ENCODE assay signal across 14 cellular contexts in the genomic region with DNA sequence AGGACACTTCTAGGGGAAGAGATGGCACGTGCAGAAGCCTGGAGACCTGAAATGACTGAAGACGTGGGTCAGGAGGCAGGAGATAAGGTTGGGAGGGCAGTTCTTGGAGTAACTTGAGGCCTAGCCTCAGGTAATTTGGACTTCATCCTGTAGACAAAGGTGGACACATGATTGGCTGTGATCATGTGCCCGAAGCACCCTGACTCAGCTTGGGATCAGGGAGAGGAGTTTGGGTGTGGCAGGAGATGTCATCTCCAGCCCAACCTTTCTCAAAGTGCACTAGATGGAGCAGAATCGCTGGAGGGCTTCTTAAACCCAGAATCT. TPM values are rescaled to one million over a fixed set of nuclear protein-coding genes. Genes with fewer than 3 reads are reported as not detected.
DNase-seq lines count a peak whose midpoint lies in the region; ATAC-seq and TF ChIP-seq lines count a peak whose summit lies in the region.
"Had no signal": no experiment of that assay in that cellular context is flagged by ENCODE, and none has a peak within 500 bp of the region (broad histone marks: within the 10 kb centered on the region; RNA-seq: fewer than 3 reads in every experiment).

No MANE protein-coding gene starts in this region.

- CTCF ChIA-PET in T-cell (lab: Charles Lee), result no interaction called here

- H3K4me2 ChIP-seq in smooth muscle cell, result peak overlapping the region; percentile 97

- no peaks in the 10 kb centered on the region for H3K9me3 ChIP-seq in smooth muscle cell (replicated peaks; ENCODE audit: low read depth)
- H3K9me3 ChIP-seq: BE2C, esophagus muscularis mucosa, prostate gland, uterus had no signal

- H3K4me1 Mint-ChIP-seq in T-cell (peaks cover 37 to 52% (median 43%) of the 10 kb centered on the region in 3 donors), immature natural killer cell (peaks cover 44 to 47% of the 10 kb centered on the region in 2 donors)

- H3K79me2 ChIP-seq in smooth muscle cell (ENCODE audit: low read depth), result peaks cover 4% of the 10 kb centered on the region

- no peak overlapping the region for H3K4me3 ChIP-seq in smooth muscle cell

- H3K9me3 Mint-ChIP-seq in T-cell (no peaks in the 10 kb centered on the region), immature natural killer cell (no peaks in the 10 kb centered on the region)

- H3K27me3 Mint-ChIP-seq in T-cell, result no peaks in the 10 kb centered on the region
- H3K27me3 Mint-ChIP-seq in immature natural killer cell (ENCODE audit: low read depth in 3 of 3), result peaks cover 4 to 10% (median 5%) of the 10 kb centered on the region in 3 donors

- H3K27ac Mint-ChIP-seq in T-cell (peak overlapping the region; percentile 7 to 75), immature natural killer cell (peak overlapping the region in 3 of 6 donors; percentile 17 to 83 (median 73))

- peak overlapping the region; percentile 77 to 94 (median 86) for H3K4me3 Mint-ChIP-seq in T-cell
- H3K4me3 Mint-ChIP-seq in immature natural killer cell, result peak overlapping the region; percentile 75 to 88 (median 79)

- WGBS in smooth muscle cell (ENCODE audit: low lambda C conversion rate), result 90% methylated on average over 4 of the region's 4 CpGs

- no peak for ATAC-seq in T-cell (replicated peaks in 1 of 4)
- no peak for ATAC-seq in GM19328 (IDR thresholded peaks at IDR 0.05; ENCODE audit: unreplicated experiment)

- TF ChIP-seq CTCF in smooth muscle cell (IDR thresholded peaks at IDR 0.05; ENCODE audit: borderline replicate concordance, insufficient read depth, poor library complexity, severe bottlenecking), result no peak

- H3F3A ChIP-seq in smooth muscle cell (ENCODE audit: low read depth), result no peaks in the 10 kb centered on the region

- no peak overlapping the region for H3K27ac ChIP-seq in smooth muscle cell (ENCODE audit: low read depth)

- H3K36me3 Mint-ChIP-seq in T-cell, result peaks cover 13% of the 10 kb centered on the region
- peaks cover 0 to 4% (median 3%) of the 10 kb centered on the region in 3 donors for H3K36me3 Mint-ChIP-seq in immature natural killer cell

- H4K20me1 ChIP-seq in smooth muscle cell (ENCODE audit: low read depth), result peaks cover 37% of the 10 kb centered on the region

- H2AFZ ChIP-seq in smooth muscle cell (ENCODE audit: low read depth), result no peak overlapping the region

- DNase-seq in activated effector memory CD4-positive, alpha-beta T cell treated with anti-CD3 and anti-CD28 coated beads, Interleukin-2, amount 50 U/mL, for 16 hours, result peak; percentile 38
- no peak for DNase-seq in activated effector memory CD4-positive, alpha-beta T cell treated with Interleukin-2 at 50 U/mL for 16 hours
- DNase-seq in T-cell, result no peak
- no peak for DNase-seq in immature natural killer cell
- DNase-seq in smooth muscle cell (lab: John Stamatoyannopoulos, UW; ENCODE audit: unreplicated experiment), result no peak
- no peak for DNase-seq in COLO668 (lab: John Stamatoyannopoulos, UW; ENCODE audit: unreplicated experiment)
- no peak for DNase-seq in activated CD4-positive, CD25-positive, alpha-beta regulatory T cell treated with anti-CD3 and anti-CD28 coated beads, Interleukin-2, amount 50 U/mL, for 72 hours
- DNase-seq: activated CD4-positive, alpha-beta T cell treated with anti-CD3 and anti-CD28 coated beads for 1 hour; BE2C; NCI-H187; uterus had no signal

- no peaks in the 10 kb centered on the region for H3K27me3 ChIP-seq in smooth muscle cell (ENCODE audit: low read depth)
- H3K27me3 ChIP-seq: BE2C, esophagus muscularis mucosa, uterus had no signal

- no peaks in the 10 kb centered on the region for H3K36me3 ChIP-seq in smooth muscle cell (ENCODE audit: low read depth)
- H3K36me3 ChIP-seq: BE2C, prostate gland, uterus had no signal

- no peak overlapping the region for H3K9ac ChIP-seq in smooth muscle cell (ENCODE audit: low read depth)

- peaks cover 3% of the 10 kb centered on the region for H3K4me1 ChIP-seq in smooth muscle cell (ENCODE audit: low read depth)
- H3K4me1 ChIP-seq: BE2C had no signal

- POLR2A ChIA-PET in T-cell (lab: Charles Lee), result no interaction called here

RNA-seq across cellular contexts. Expression of a gene that starts 1.5 kb away (rescaled TPM):
- total RNA-seq in T-cell (1 to 10 TPM; 3.5 to 8.1 (median 7.1) TPM), smooth muscle cell (13.4 and 23.9 TPM in 2 replicates)
- polyA plus RNA-seq in immature natural killer cell (10 to 100 TPM in 1 of 3 donors, 1 to 10 TPM in 2; 2.4 to 10.2 (median 3.3) TPM), smooth muscle cell (20.4 and 21.9 TPM in 2 replicates)

RNA-seq across cellular contexts. Expression of a gene that starts 1.7 kb away (rescaled TPM):
- total RNA-seq in T-cell (10 to 100 TPM; 20.8 to 35.4 (median 32.0) TPM), smooth muscle cell (67.5 and 79.6 TPM in 2 replicates)
- polyA plus RNA-seq in immature natural killer cell (100 to 1,000 TPM; 130 to 217 (median 153) TPM), smooth muscle cell (83.0 and 86.4 TPM in 2 replicates)

RNA-seq across cellular contexts. Expression of a gene that starts 25.0 kb away (rescaled TPM):
- total RNA-seq in T-cell (1 to 10 TPM in 3 of 5 donors, under 1 TPM in 2; 0.82 to 2.8 (median 1.1) TPM), smooth muscle cell (0.85 TPM in 1 of 2 replicates, not detected in the other)
- polyA plus RNA-seq in immature natural killer cell (not detected), smooth muscle cell (0.62 and 1.1 TPM in 2 replicates)
